Comparison of ENCODE assay signal across 1 cellular context in the genomic region with DNA sequence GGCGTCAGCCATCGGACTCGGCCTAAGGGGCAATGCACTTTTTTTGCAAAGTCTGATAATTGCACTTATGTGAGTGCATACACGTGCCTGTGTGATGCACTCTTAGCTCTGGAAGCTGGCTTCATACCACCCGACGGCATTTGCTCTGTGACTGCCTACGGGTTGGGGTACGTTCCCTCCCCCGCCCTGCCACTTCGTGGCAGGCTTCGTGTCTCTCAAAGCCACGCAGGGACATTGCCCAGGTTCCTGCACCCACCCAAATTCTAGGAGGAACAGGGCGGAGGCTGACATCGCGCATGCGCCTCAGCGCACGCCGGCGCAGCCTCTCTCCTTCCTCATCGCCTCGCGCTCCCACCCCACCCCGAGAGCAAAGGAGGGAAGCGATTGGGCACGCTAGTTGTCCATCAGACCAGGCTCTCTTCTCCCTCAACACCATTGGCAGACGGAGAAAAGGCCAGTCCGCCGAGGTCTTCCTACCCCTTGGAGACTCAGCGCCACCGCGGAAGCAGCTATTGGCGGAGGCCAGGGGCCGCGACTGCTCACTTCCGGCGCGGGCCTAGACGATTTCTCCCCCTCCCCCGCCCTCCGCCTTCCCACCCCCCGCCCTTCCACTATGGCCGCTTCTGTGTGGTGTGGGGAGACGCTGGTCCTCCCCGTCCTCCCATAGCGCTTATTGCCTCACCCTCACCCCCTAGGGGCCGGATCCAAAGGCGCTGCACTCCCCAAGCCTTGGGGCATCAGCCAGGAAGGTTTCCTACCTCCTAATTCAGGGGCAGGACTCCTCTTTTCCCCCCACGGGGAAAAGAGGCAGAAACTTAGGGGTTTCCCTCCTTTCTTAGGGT.
TF ChIP-seq lines count a peak whose summit lies in the region.

A gene with protein sequence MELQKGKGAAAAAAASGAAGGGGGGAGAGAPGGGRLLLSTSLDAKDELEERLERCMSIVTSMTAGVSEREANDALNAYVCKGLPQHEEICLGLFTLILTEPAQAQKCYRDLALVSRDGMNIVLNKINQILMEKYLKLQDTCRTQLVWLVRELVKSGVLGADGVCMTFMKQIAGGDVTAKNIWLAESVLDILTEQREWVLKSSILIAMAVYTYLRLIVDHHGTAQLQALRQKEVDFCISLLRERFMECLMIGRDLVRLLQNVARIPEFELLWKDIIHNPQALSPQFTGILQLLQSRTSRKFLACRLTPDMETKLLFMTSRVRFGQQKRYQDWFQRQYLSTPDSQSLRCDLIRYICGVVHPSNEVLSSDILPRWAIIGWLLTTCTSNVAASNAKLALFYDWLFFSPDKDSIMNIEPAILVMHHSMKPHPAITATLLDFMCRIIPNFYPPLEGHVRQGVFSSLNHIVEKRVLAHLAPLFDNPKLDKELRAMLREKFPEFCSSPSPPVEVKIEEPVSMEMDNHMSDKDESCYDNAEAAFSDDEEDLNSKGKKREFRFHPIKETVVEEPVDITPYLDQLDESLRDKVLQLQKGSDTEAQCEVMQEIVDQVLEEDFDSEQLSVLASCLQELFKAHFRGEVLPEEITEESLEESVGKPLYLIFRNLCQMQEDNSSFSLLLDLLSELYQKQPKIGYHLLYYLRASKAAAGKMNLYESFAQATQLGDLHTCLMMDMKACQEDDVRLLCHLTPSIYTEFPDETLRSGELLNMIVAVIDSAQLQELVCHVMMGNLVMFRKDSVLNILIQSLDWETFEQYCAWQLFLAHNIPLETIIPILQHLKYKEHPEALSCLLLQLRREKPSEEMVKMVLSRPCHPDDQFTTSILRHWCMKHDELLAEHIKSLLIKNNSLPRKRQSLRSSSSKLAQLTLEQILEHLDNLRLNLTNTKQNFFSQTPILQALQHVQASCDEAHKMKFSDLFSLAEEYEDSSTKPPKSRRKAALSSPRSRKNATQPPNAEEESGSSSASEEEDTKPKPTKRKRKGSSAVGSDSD (plus strand): TSS at position 588 of the 842 bp plus-strand sequence. CDS start 585 bp downstream, outside the sequence.

TF ChIP-seq in K562, 482 proteins besides CTCF, POLR2A, EP300 and RAD21 (continued from another document and continues in another):
- TF ChIP-seq, protein P1, sequence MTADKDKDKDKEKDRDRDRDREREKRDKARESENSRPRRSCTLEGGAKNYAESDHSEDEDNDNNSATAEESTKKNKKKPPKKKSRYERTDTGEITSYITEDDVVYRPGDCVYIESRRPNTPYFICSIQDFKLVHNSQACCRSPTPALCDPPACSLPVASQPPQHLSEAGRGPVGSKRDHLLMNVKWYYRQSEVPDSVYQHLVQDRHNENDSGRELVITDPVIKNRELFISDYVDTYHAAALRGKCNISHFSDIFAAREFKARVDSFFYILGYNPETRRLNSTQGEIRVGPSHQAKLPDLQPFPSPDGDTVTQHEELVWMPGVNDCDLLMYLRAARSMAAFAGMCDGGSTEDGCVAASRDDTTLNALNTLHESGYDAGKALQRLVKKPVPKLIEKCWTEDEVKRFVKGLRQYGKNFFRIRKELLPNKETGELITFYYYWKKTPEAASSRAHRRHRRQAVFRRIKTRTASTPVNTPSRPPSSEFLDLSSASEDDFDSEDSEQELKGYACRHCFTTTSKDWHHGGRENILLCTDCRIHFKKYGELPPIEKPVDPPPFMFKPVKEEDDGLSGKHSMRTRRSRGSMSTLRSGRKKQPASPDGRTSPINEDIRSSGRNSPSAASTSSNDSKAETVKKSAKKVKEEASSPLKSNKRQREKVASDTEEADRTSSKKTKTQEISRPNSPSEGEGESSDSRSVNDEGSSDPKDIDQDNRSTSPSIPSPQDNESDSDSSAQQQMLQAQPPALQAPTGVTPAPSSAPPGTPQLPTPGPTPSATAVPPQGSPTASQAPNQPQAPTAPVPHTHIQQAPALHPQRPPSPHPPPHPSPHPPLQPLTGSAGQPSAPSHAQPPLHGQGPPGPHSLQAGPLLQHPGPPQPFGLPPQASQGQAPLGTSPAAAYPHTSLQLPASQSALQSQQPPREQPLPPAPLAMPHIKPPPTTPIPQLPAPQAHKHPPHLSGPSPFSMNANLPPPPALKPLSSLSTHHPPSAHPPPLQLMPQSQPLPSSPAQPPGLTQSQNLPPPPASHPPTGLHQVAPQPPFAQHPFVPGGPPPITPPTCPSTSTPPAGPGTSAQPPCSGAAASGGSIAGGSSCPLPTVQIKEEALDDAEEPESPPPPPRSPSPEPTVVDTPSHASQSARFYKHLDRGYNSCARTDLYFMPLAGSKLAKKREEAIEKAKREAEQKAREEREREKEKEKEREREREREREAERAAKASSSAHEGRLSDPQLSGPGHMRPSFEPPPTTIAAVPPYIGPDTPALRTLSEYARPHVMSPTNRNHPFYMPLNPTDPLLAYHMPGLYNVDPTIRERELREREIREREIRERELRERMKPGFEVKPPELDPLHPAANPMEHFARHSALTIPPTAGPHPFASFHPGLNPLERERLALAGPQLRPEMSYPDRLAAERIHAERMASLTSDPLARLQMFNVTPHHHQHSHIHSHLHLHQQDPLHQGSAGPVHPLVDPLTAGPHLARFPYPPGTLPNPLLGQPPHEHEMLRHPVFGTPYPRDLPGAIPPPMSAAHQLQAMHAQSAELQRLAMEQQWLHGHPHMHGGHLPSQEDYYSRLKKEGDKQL (CRISPR knock-in tag; IDR thresholded peaks at IDR 0.05; ENCODE audit: borderline replicate concordance), result no peak
- TF ChIP-seq BCOR (IDR thresholded peaks at IDR 0.05) (no peak), RNF2 (IDR thresholded peaks at IDR 0.05) (no peak), KLF6 (CRISPR knock-in tag; IDR thresholded peaks at IDR 0.05; ENCODE audit: borderline replicate concordance) (no peak), U2AF1 (optimal IDR thresholded peaks at IDR 0.05; ENCODE audit: low read depth, low read length) (no peak), SNRNP70 (optimal IDR thresholded peaks at IDR 0.05; ENCODE audit: low read depth, low read length) (no peak)
- TF ChIP-seq, protein P2, sequence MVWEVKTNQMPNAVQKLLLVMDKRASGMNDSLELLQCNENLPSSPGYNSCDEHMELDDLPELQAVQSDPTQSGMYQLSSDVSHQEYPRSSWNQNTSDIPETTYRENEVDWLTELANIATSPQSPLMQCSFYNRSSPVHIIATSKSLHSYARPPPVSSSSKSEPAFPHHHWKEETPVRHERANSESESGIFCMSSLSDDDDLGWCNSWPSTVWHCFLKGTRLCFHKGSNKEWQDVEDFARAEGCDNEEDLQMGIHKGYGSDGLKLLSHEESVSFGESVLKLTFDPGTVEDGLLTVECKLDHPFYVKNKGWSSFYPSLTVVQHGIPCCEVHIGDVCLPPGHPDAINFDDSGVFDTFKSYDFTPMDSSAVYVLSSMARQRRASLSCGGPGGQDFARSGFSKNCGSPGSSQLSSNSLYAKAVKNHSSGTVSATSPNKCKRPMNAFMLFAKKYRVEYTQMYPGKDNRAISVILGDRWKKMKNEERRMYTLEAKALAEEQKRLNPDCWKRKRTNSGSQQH (CRISPR knock-in tag; IDR thresholded peaks at IDR 0.05), result no peak
- TF ChIP-seq, protein P3, sequence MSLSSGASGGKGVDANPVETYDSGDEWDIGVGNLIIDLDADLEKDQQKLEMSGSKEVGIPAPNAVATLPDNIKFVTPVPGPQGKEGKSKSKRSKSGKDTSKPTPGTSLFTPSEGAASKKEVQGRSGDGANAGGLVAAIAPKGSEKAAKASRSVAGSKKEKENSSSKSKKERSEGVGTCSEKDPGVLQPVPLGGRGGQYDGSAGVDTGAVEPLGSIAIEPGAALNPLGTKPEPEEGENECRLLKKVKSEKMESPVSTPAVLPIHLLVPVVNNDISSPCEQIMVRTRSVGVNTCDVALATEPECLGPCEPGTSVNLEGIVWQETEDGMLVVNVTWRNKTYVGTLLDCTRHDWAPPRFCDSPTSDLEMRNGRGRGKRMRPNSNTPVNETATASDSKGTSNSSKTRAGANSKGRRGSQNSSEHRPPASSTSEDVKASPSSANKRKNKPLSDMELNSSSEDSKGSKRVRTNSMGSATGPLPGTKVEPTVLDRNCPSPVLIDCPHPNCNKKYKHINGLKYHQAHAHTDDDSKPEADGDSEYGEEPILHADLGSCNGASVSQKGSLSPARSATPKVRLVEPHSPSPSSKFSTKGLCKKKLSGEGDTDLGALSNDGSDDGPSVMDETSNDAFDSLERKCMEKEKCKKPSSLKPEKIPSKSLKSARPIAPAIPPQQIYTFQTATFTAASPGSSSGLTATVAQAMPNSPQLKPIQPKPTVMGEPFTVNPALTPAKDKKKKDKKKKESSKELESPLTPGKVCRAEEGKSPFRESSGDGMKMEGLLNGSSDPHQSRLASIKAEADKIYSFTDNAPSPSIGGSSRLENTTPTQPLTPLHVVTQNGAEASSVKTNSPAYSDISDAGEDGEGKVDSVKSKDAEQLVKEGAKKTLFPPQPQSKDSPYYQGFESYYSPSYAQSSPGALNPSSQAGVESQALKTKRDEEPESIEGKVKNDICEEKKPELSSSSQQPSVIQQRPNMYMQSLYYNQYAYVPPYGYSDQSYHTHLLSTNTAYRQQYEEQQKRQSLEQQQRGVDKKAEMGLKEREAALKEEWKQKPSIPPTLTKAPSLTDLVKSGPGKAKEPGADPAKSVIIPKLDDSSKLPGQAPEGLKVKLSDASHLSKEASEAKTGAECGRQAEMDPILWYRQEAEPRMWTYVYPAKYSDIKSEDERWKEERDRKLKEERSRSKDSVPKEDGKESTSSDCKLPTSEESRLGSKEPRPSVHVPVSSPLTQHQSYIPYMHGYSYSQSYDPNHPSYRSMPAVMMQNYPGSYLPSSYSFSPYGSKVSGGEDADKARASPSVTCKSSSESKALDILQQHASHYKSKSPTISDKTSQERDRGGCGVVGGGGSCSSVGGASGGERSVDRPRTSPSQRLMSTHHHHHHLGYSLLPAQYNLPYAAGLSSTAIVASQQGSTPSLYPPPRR (CRISPR knock-in tag; IDR thresholded peaks at IDR 0.05; ENCODE audit: borderline replicate concordance), result no peak
- TF ChIP-seq, protein P4, sequence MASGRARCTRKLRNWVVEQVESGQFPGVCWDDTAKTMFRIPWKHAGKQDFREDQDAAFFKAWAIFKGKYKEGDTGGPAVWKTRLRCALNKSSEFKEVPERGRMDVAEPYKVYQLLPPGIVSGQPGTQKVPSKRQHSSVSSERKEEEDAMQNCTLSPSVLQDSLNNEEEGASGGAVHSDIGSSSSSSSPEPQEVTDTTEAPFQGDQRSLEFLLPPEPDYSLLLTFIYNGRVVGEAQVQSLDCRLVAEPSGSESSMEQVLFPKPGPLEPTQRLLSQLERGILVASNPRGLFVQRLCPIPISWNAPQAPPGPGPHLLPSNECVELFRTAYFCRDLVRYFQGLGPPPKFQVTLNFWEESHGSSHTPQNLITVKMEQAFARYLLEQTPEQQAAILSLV (tag; IDR thresholded peaks at IDR 0.05), result no peak
- TF ChIP-seq, protein P5, sequence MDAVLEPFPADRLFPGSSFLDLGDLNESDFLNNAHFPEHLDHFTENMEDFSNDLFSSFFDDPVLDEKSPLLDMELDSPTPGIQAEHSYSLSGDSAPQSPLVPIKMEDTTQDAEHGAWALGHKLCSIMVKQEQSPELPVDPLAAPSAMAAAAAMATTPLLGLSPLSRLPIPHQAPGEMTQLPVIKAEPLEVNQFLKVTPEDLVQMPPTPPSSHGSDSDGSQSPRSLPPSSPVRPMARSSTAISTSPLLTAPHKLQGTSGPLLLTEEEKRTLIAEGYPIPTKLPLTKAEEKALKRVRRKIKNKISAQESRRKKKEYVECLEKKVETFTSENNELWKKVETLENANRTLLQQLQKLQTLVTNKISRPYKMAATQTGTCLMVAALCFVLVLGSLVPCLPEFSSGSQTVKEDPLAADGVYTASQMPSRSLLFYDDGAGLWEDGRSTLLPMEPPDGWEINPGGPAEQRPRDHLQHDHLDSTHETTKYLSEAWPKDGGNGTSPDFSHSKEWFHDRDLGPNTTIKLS (IDR thresholded peaks at IDR 0.05; ENCODE audit: borderline replicate concordance, low read depth), result no peak; the same call in 1 of the 2 replicates
- TF ChIP-seq, protein P6, sequence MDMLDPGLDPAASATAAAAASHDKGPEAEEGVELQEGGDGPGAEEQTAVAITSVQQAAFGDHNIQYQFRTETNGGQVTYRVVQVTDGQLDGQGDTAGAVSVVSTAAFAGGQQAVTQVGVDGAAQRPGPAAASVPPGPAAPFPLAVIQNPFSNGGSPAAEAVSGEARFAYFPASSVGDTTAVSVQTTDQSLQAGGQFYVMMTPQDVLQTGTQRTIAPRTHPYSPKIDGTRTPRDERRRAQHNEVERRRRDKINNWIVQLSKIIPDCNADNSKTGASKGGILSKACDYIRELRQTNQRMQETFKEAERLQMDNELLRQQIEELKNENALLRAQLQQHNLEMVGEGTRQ (CRISPR knock-in tag; IDR thresholded peaks at IDR 0.05), result no peak
- TF ChIP-seq, protein P7, sequence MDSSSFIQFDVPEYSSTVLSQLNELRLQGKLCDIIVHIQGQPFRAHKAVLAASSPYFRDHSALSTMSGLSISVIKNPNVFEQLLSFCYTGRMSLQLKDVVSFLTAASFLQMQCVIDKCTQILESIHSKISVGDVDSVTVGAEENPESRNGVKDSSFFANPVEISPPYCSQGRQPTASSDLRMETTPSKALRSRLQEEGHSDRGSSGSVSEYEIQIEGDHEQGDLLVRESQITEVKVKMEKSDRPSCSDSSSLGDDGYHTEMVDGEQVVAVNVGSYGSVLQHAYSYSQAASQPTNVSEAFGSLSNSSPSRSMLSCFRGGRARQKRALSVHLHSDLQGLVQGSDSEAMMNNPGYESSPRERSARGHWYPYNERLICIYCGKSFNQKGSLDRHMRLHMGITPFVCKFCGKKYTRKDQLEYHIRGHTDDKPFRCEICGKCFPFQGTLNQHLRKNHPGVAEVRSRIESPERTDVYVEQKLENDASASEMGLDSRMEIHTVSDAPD (CRISPR knock-in tag; IDR thresholded peaks at IDR 0.05), result no peak
- TF ChIP-seq, protein P8, sequence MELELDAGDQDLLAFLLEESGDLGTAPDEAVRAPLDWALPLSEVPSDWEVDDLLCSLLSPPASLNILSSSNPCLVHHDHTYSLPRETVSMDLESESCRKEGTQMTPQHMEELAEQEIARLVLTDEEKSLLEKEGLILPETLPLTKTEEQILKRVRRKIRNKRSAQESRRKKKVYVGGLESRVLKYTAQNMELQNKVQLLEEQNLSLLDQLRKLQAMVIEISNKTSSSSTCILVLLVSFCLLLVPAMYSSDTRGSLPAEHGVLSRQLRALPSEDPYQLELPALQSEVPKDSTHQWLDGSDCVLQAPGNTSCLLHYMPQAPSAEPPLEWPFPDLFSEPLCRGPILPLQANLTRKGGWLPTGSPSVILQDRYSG (tag; conservative IDR thresholded peaks at IDR 0.05; ENCODE audit: low read depth), result no peak
- TF ChIP-seq, protein P9, sequence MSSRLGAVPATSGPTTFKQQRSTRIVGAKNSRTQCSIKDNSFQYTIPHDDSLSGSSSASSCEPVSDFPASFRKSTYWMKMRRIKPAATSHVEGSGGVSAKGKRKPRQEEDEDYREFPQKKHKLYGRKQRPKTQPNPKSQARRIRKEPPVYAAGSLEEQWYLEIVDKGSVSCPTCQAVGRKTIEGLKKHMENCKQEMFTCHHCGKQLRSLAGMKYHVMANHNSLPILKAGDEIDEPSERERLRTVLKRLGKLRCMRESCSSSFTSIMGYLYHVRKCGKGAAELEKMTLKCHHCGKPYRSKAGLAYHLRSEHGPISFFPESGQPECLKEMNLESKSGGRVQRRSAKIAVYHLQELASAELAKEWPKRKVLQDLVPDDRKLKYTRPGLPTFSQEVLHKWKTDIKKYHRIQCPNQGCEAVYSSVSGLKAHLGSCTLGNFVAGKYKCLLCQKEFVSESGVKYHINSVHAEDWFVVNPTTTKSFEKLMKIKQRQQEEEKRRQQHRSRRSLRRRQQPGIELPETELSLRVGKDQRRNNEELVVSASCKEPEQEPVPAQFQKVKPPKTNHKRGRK (tag; IDR thresholded peaks at IDR 0.05), result no peak
